ENCODE assay signal across 1 cellular context in the genomic region with DNA sequence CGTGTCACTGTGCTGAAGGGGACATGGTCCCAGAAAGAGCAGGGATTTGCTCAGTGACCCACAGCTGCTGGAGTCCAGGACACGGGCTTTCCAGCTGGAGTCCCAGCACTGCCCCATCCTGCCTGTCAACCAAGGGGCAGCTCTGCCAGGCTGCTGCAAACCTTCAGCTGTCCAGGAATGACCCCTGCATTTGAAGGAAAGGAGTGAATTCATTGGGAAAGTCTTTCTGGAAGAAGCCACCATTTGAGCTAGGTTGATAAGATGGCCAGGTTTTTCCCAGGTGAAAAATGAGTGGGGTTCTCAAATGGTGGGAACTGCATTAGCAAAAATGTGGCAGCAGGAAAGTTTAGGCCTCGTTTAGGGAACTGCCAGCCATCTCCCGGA.
TF ChIP-seq lines count a peak whose summit lies in the region.

No MANE protein-coding gene starts in this region.

TF ChIP-seq in WTC11, 78 proteins besides CTCF, POLR2A, EP300 and RAD21:
- TF ChIP-seq, protein P1, sequence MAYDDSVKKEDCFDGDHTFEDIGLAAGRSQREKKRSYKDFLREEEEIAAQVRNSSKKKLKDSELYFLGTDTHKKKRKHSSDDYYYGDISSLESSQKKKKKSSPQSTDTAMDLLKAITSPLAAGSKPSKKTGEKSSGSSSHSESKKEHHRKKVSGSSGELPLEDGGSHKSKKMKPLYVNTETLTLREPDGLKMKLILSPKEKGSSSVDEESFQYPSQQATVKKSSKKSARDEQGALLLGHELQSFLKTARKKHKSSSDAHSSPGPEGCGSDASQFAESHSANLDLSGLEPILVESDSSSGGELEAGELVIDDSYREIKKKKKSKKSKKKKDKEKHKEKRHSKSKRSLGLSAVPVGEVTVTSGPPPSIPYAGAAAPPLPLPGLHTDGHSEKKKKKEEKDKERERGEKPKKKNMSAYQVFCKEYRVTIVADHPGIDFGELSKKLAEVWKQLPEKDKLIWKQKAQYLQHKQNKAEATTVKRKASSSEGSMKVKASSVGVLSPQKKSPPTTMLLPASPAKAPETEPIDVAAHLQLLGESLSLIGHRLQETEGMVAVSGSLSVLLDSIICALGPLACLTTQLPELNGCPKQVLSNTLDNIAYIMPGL (CRISPR knock-in tag; IDR thresholded peaks at IDR 0.05): no peak
- TF ChIP-seq ZNF121 (CRISPR knock-in tag; IDR thresholded peaks at IDR 0.05) (no peak), SOX15 (CRISPR knock-in tag; IDR thresholded peaks at IDR 0.05) (no peak), PREB (CRISPR knock-in tag; IDR thresholded peaks at IDR 0.05; ENCODE audit: borderline replicate concordance) (no peak), ELF4 (CRISPR knock-in tag; IDR thresholded peaks at IDR 0.05; ENCODE audit: low read depth) (no peak), FOXP1 (CRISPR knock-in tag; IDR thresholded peaks at IDR 0.05; ENCODE audit: borderline replicate concordance) (no peak), CREM (CRISPR knock-in tag; IDR thresholded peaks at IDR 0.05) (no peak), ZMAT4 (CRISPR knock-in tag; IDR thresholded peaks at IDR 0.05) (no peak), MXD4 (CRISPR knock-in tag; IDR thresholded peaks at IDR 0.05; ENCODE audit: borderline replicate concordance) (no peak), ZNF671 (CRISPR knock-in tag; IDR thresholded peaks at IDR 0.05) (no peak), RELA (CRISPR knock-in tag; IDR thresholded peaks at IDR 0.05; ENCODE audit: borderline replicate concordance) (no peak), NFE2L1 (CRISPR knock-in tag; IDR thresholded peaks at IDR 0.05) (no peak)
- TF ChIP-seq, protein P2, sequence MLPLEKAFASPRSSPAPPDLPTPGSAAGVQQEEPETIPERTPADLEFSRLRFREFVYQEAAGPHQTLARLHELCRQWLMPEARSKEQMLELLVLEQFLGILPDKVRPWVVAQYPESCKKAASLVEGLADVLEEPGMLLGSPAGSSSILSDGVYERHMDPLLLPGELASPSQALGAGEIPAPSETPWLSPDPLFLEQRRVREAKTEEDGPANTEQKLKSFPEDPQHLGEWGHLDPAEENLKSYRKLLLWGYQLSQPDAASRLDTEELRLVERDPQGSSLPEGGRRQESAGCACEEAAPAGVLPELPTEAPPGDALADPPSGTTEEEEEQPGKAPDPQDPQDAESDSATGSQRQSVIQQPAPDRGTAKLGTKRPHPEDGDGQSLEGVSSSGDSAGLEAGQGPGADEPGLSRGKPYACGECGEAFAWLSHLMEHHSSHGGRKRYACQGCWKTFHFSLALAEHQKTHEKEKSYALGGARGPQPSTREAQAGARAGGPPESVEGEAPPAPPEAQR (CRISPR knock-in tag; IDR thresholded peaks at IDR 0.05): no peak
- TF ChIP-seq, protein P3, sequence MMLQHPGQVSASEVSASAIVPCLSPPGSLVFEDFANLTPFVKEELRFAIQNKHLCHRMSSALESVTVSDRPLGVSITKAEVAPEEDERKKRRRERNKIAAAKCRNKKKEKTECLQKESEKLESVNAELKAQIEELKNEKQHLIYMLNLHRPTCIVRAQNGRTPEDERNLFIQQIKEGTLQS (CRISPR knock-in tag; conservative IDR thresholded peaks at IDR 0.05): no peak
- TF ChIP-seq, protein P4, sequence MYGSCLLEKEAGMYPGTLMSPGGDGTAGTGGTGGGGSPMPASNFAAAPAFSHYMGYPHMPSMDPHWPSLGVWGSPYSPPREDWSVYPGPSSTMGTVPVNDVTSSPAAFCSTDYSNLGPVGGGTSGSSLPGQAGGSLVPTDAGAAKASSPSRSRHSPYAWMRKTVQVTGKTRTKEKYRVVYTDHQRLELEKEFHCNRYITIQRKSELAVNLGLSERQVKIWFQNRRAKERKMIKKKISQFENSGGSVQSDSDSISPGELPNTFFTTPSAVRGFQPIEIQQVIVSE (CRISPR knock-in tag; IDR thresholded peaks at IDR 0.05; ENCODE audit: borderline replicate concordance): no peak
- TF ChIP-seq, protein P5, sequence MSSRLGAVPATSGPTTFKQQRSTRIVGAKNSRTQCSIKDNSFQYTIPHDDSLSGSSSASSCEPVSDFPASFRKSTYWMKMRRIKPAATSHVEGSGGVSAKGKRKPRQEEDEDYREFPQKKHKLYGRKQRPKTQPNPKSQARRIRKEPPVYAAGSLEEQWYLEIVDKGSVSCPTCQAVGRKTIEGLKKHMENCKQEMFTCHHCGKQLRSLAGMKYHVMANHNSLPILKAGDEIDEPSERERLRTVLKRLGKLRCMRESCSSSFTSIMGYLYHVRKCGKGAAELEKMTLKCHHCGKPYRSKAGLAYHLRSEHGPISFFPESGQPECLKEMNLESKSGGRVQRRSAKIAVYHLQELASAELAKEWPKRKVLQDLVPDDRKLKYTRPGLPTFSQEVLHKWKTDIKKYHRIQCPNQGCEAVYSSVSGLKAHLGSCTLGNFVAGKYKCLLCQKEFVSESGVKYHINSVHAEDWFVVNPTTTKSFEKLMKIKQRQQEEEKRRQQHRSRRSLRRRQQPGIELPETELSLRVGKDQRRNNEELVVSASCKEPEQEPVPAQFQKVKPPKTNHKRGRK (CRISPR knock-in tag; IDR thresholded peaks at IDR 0.05; ENCODE audit: borderline replicate concordance): no peak
- TF ChIP-seq, protein P6, sequence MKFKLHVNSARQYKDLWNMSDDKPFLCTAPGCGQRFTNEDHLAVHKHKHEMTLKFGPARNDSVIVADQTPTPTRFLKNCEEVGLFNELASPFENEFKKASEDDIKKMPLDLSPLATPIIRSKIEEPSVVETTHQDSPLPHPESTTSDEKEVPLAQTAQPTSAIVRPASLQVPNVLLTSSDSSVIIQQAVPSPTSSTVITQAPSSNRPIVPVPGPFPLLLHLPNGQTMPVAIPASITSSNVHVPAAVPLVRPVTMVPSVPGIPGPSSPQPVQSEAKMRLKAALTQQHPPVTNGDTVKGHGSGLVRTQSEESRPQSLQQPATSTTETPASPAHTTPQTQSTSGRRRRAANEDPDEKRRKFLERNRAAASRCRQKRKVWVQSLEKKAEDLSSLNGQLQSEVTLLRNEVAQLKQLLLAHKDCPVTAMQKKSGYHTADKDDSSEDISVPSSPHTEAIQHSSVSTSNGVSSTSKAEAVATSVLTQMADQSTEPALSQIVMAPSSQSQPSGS (CRISPR knock-in tag; IDR thresholded peaks at IDR 0.05; ENCODE audit: borderline replicate concordance, low read depth): no peak
